8 cellular contexts compared by ENCODE assay signal in genomic region chr1:16699440-16699839, GRCh38. TPM values are rescaled to one million over a fixed set of nuclear protein-coding genes. Genes with fewer than 3 reads are reported as not detected.
"Had no signal": no experiment of that assay in that cellular context is flagged by ENCODE, and none has a peak within 500 bp of the region (broad histone marks: within the 10 kb centered on the region; RNA-seq: fewer than 3 reads in every experiment).

No MANE protein-coding gene starts in this region.

RNA-seq across cellular contexts. Expression of gene RNU1-3, which starts 32.7 kb away (rescaled TPM):
- polyA plus RNA-seq: esophagus, heart left ventricle, hepatocyte, ovary, psoas muscle, right cardiac atrium, sigmoid colon, stomach had no signal

RNA-seq across cellular contexts. Expression of gene RNU1-4, which starts 40.9 kb away (rescaled TPM):
- polyA plus RNA-seq: esophagus, heart left ventricle, hepatocyte, ovary, psoas muscle, right cardiac atrium, sigmoid colon, stomach had no signal
